In genomic region chr17:62625184-62625869, GRCh38 we compare ENCODE assay signal across 13 cellular contexts. TPM values are rescaled to one million over a fixed set of nuclear protein-coding genes. Genes with fewer than 3 reads are reported as not detected.
DNase-seq lines count a peak whose midpoint lies in the region; ATAC-seq and TF ChIP-seq lines count a peak whose summit lies in the region.
"Had no signal": no experiment of that assay in that cellular context is flagged by ENCODE, and none has a peak within 500 bp of the region (broad histone marks: within the 10 kb centered on the region; RNA-seq: fewer than 3 reads in every experiment).

No MANE protein-coding gene starts in this region.

- H3K9me3 Mint-ChIP-seq in activated CD4-positive, alpha-beta T cell treated with anti-CD3 and anti-CD28 coated beads, Interleukin-2, amount 10 ng/mL, durations not matched to agents 7 days and 5 days: no peaks in the 10 kb centered on the region
- H3K9me3 Mint-ChIP-seq in type B pancreatic cell: no peaks in the 10 kb centered on the region

- peak overlapping the region; percentile 13 for H3K27ac Mint-ChIP-seq in activated CD4-positive, alpha-beta T cell treated with anti-CD3 and anti-CD28 coated beads, Interleukin-2, amount 10 ng/mL, durations not matched to agents 7 days and 5 days
- no peak overlapping the region for H3K27ac Mint-ChIP-seq in type B pancreatic cell

- no peak for DNase-seq in activated CD4-positive, alpha-beta T cell treated with anti-CD3 and anti-CD28 coated beads, Interleukin-2, amount 10 ng/mL, durations not matched to agents 7 days and 5 days
- no peak for DNase-seq in activated CD4-positive, alpha-beta T cell treated with anti-CD3 and anti-CD28 coated beads, Interleukin-2, amount 50 U/mL, for 48 hours
- DNase-seq in OCI-M1 (lab: John Stamatoyannopoulos, UW): peak; percentile 16
- DNase-seq in islet precursor cell: peak; percentile 58
- DNase-seq in type B pancreatic cell (ENCODE audit: extremely low spot score, unreplicated experiment): no peak
- DNase-seq in NCI-H1105 treated with DMSO at 0.1 percent for 48 hours (lab: John Stamatoyannopoulos, UW): no peak
- DNase-seq: activated CD8-positive, alpha-beta memory T cell treated with anti-CD3 and anti-CD28 coated beads for 24 hours; activated gamma-delta T cell; GF-D8; NCI-H2171 had no signal

- ATAC-seq in HG02970 (IDR thresholded peaks at IDR 0.05; ENCODE audit: low FRiP score, unreplicated experiment) (no peak), HG02623 (IDR thresholded peaks at IDR 0.05; ENCODE audit: unreplicated experiment) (no peak)
- ATAC-seq: esophagus mucosa had no signal

- POLR2A ChIA-PET in activated CD4-positive, alpha-beta T cell treated with anti-CD3 and anti-CD28 coated beads, Interleukin-2, amount 10 ng/mL, durations not matched to agents 7 days and 5 days (lab: Charles Lee): interaction anchor here (0.6 kb wide), 1 partner anchor 202 kb away, joined by 3 read pairs; the partner anchor contains the start of gene METTL2A

- peaks cover 9% of the 10 kb centered on the region for H3K4me1 Mint-ChIP-seq in activated CD4-positive, alpha-beta T cell treated with anti-CD3 and anti-CD28 coated beads, Interleukin-2, amount 10 ng/mL, durations not matched to agents 7 days and 5 days
- H3K4me1 Mint-ChIP-seq in type B pancreatic cell (ENCODE audit: unreplicated experiment): peaks cover 20% of the 10 kb centered on the region

- TF ChIP-seq CTCF in type B pancreatic cell (conservative IDR thresholded peaks at IDR 0.05): no peak

- peaks cover 4% of the 10 kb centered on the region for H3K36me3 Mint-ChIP-seq in activated CD4-positive, alpha-beta T cell treated with anti-CD3 and anti-CD28 coated beads, Interleukin-2, amount 10 ng/mL, durations not matched to agents 7 days and 5 days (ENCODE audit: low read depth)
- H3K36me3 Mint-ChIP-seq in type B pancreatic cell: peaks cover 5% of the 10 kb centered on the region

- H3K4me3 Mint-ChIP-seq in activated CD4-positive, alpha-beta T cell treated with anti-CD3 and anti-CD28 coated beads, Interleukin-2, amount 10 ng/mL, durations not matched to agents 7 days and 5 days: no peak overlapping the region
- peak overlapping the region; percentile 77 for H3K4me3 Mint-ChIP-seq in type B pancreatic cell

- peaks cover 20% of the 10 kb centered on the region for H3K27me3 Mint-ChIP-seq in activated CD4-positive, alpha-beta T cell treated with anti-CD3 and anti-CD28 coated beads, Interleukin-2, amount 10 ng/mL, durations not matched to agents 7 days and 5 days
- peaks cover 28% of the 10 kb centered on the region for H3K27me3 Mint-ChIP-seq in type B pancreatic cell

- CTCF ChIA-PET in activated CD4-positive, alpha-beta T cell treated with anti-CD3 and anti-CD28 coated beads, Interleukin-2, amount 10 ng/mL, durations not matched to agents 7 days and 5 days (lab: Charles Lee): no interaction called here

RNA-seq across cellular contexts. Expression of gene MRC2, which starts 2.1 kb away (rescaled TPM):
- 1 to 10 TPM; 4.0 TPM for total RNA-seq in activated CD4-positive, alpha-beta T cell treated with anti-CD3 and anti-CD28 coated beads, Interleukin-2, amount 10 ng/mL, durations not matched to agents 7 days and 5 days
- total RNA-seq in type B pancreatic cell (ENCODE audit: low replicate concordance): 1.9 and 52.7 TPM in 2 replicates

Comparison
In these comparisons a context has a peak if more than half of its experiments do, and no peak if none do; other contexts are left out.
1. DNase-seq: peak in OCI-M1 (single experiment) and islet precursor cell (single experiment); none in activated CD4-positive, alpha-beta T cell treated with anti-CD3 and anti-CD28 coated beads, Interleukin-2, amount 10 ng/mL, durations not matched to agents 7 days and 5 days (single experiment), activated CD4-positive, alpha-beta T cell treated with anti-CD3 and anti-CD28 coated beads, Interleukin-2, amount 50 U/mL, for 48 hours (0 of 2), type B pancreatic cell (single experiment) and NCI-H1105 treated with DMSO at 0.1 percent for 48 hours (single experiment).